In genomic region chr15:39539466-39539865, GRCh38 we compare ENCODE assay signal across 21 cellular contexts.
"Had no signal": no experiment of that assay in that cellular context is flagged by ENCODE, and none has a peak within 500 bp of the region (broad histone marks: within the 10 kb centered on the region; RNA-seq: fewer than 3 reads in every experiment).

No MANE protein-coding gene starts in this region.

- H3K27me3 ChIP-seq: foreskin keratinocyte, heart left ventricle, left lung, ovary, spleen had no signal

- H3K36me3 Mint-ChIP-seq: activated naive CD8-positive, alpha-beta T cell treated with anti-CD3 and anti-CD28 coated beads, Interleukin-2, amount 10 ng/mL, durations not matched to agents 7 days and 5 days; memory B cell; stimulated activated memory B cell treated with anti-CD40 and anti-IgM and Interleukin-4, amounts not matched to agents 10 μg/mL and 1 μg/mL and 100 μg/mL, for 72 hours had no signal

- H3K4me3 ChIP-seq: heart left ventricle, left lung, mucosa of descending colon, ovary, psoas muscle, spleen had no signal

- H3K4me1 Mint-ChIP-seq: activated CD4-positive, alpha-beta T cell treated with anti-CD3 and anti-CD28 coated beads, Interleukin-2, amount 10 ng/mL, durations not matched to agents 24 days and 14 days; activated naive CD8-positive, alpha-beta T cell treated with anti-CD3 and anti-CD28 coated beads, Interleukin-2, amount 10 ng/mL, durations not matched to agents 7 days and 5 days; memory B cell; stimulated activated memory B cell treated with anti-CD40 and anti-IgM and Interleukin-4, amounts not matched to agents 10 μg/mL and 1 μg/mL and 100 μg/mL, for 72 hours had no signal

- H3K9me3 Mint-ChIP-seq: activated CD8-positive, alpha-beta T cell treated with anti-CD3 and anti-CD28 coated beads for 36 hours; activated T-helper 2 cell treated with anti-CD3 and anti-CD28 coated beads, Interferon-gamma antibody, Interleukin-2, Interleukin-4, amounts not matched to agents 10 μg/mL and 5 μg/mL and 100 μg/mL, durations not matched to agents 14 hours and 24 hours and 36 hours; memory B cell; stimulated activated memory B cell treated with anti-CD40 and anti-IgM and Interleukin-4, amounts not matched to agents 10 μg/mL and 1 μg/mL and 100 μg/mL, for 72 hours had no signal

- H3K4me1 ChIP-seq: foreskin keratinocyte, left lung, psoas muscle, spleen had no signal

- H3K27ac ChIP-seq: foreskin keratinocyte, left lung, ovary, psoas muscle, spleen had no signal

- H3K9me3 ChIP-seq: mucosa of descending colon, ovary, psoas muscle had no signal

- H3K27ac Mint-ChIP-seq: activated CD4-positive, alpha-beta T cell treated with anti-CD3 and anti-CD28 coated beads, Interleukin-2, amount 10 ng/mL, durations not matched to agents 24 days and 14 days; activated CD8-positive, alpha-beta T cell treated with anti-CD3 and anti-CD28 coated beads for 36 hours; activated naive CD8-positive, alpha-beta T cell treated with anti-CD3 and anti-CD28 coated beads, Interleukin-2, amount 10 ng/mL, durations not matched to agents 7 days and 5 days; activated T-helper 2 cell treated with anti-CD3 and anti-CD28 coated beads, Interferon-gamma antibody, Interleukin-2, Interleukin-4, amounts not matched to agents 10 μg/mL and 5 μg/mL and 100 μg/mL, durations not matched to agents 14 hours and 24 hours and 36 hours; dendritic cell treated with granulocyte-macrophage colony-stimulating factor and Interleukin-4, amounts not matched to agents 40 ng/mL and 50 ng/mL, for 4 days; memory B cell; naive thymus-derived CD8-positive, alpha-beta T cell; stimulated activated memory B cell treated with anti-CD40 and anti-IgM and Interleukin-4, amounts not matched to agents 10 μg/mL and 1 μg/mL and 100 μg/mL, for 72 hours had no signal

- H3K27me3 Mint-ChIP-seq: activated CD4-positive, alpha-beta T cell treated with anti-CD3 and anti-CD28 coated beads, Interleukin-2, amount 10 ng/mL, durations not matched to agents 24 days and 14 days; dendritic cell treated with granulocyte-macrophage colony-stimulating factor and Interleukin-4, amounts not matched to agents 40 ng/mL and 50 ng/mL, for 4 days; stimulated activated memory B cell treated with anti-CD40 and anti-IgM and Interleukin-4, amounts not matched to agents 10 μg/mL and 1 μg/mL and 100 μg/mL, for 72 hours had no signal

- H3K4me3 Mint-ChIP-seq: activated CD4-positive, alpha-beta T cell treated with anti-CD3 and anti-CD28 coated beads, Interleukin-2, amount 10 ng/mL, durations not matched to agents 24 days and 14 days; activated CD8-positive, alpha-beta T cell treated with anti-CD3 and anti-CD28 coated beads for 36 hours; activated naive CD8-positive, alpha-beta T cell treated with anti-CD3 and anti-CD28 coated beads, Interleukin-2, amount 10 ng/mL, durations not matched to agents 7 days and 5 days; dendritic cell treated with granulocyte-macrophage colony-stimulating factor and Interleukin-4, amounts not matched to agents 40 ng/mL and 50 ng/mL, for 4 days; memory B cell; naive thymus-derived CD8-positive, alpha-beta T cell; stimulated activated memory B cell treated with anti-CD40 and anti-IgM and Interleukin-4, amounts not matched to agents 10 μg/mL and 1 μg/mL and 100 μg/mL, for 72 hours had no signal

- H3K36me3 ChIP-seq: heart left ventricle, left lung, ovary, spleen had no signal

- DNase-seq: activated CD4-positive, alpha-beta T cell treated with anti-CD3 and anti-CD28 coated beads, Interleukin-2, amount 10 ng/mL, durations not matched to agents 24 days and 14 days; activated CD8-positive, alpha-beta T cell treated with anti-CD3 and anti-CD28 coated beads for 36 hours; activated naive CD4-positive, alpha-beta T cell treated with Interleukin-2 at 50 U/mL for 16 hours; activated naive CD8-positive, alpha-beta T cell treated with anti-CD3 and anti-CD28 coated beads, Interleukin-2, amount 10 ng/mL, durations not matched to agents 7 days and 5 days; activated T-cell treated with anti-CD3 and anti-CD28 coated beads, Interleukin-2, amount 50 U/mL, for 1 hour; effector CD8-positive, alpha-beta T cell; foreskin keratinocyte; heart left ventricle; left lung; mucosa of descending colon; naive thymus-derived CD8-positive, alpha-beta T cell; ovary; psoas muscle; spleen; stimulated activated CD4-positive, alpha-beta T cell treated with anti-CD3 and anti-CD28 coated beads, Interleukin-4, amount 100 ng/mL, for 4 hours; T-helper 1 cell; T-helper 9 cell had no signal
